Comparison of ENCODE assay signal across 1 cellular context in the genomic region with DNA sequence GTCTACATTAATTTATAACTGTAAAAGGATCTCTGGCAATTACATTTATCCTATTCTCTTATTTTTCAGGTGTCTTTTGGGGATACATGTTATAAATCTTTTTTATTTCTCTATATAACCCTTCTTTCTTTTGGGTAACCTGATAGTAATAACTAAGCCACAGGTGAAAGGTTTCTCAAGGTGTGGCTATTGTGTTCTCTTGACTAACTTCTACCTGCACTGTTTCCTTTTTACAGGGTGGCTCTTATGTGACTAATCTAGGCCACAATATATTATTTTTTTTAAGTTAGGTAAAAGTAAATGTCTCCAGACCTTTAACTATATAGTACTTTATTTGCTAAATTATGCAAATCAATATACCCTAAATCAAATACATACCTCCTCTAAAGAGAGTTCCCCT.
TF ChIP-seq lines count a peak whose summit lies in the region.

No MANE protein-coding gene starts in this region.

TF ChIP-seq in GM23338, 12 proteins besides CTCF, POLR2A, EP300 and RAD21 (continued from another document):
- TF ChIP-seq REST (IDR thresholded peaks at IDR 0.05; ENCODE audit: unreplicated experiment) (no peak), ZNF462 (CRISPR knock-in tag; IDR thresholded peaks at IDR 0.05) (no peak), EZH2 (IDR thresholded peaks at IDR 0.05; ENCODE audit: low read depth, unreplicated experiment) (no peak), POLR2AphosphoS5 (IDR thresholded peaks at IDR 0.05; ENCODE audit: low read depth) (no peak), STAT1 (IDR thresholded peaks at IDR 0.05; ENCODE audit: unreplicated experiment) (no peak), EZH2phosphoT487 (IDR thresholded peaks at IDR 0.05; ENCODE audit: unreplicated experiment) (no peak), ETS1 (IDR thresholded peaks at IDR 0.05) (no peak)
